21 cellular contexts compared by ENCODE assay signal in genomic region chr7:125516194-125516593, GRCh38.
A peak's percentile ranks its signal among the peaks of the same experiment; 100 is the strongest.
DNase-seq lines count a peak whose midpoint lies in the region; ATAC-seq and TF ChIP-seq lines count a peak whose summit lies in the region.
"Had no signal": no experiment of that assay in that cellular context is flagged by ENCODE, and none has a peak within 500 bp of the region (broad histone marks: within the 10 kb centered on the region; RNA-seq: fewer than 3 reads in every experiment).

No MANE protein-coding gene starts in this region.

- H3K36me3 ChIP-seq in breast epithelium, result no peaks in the 10 kb centered on the region
- H3K36me3 ChIP-seq: esophagus squamous epithelium, left ventricle myocardium inferior had no signal

- no peak overlapping the region for H3K4me3 Mint-ChIP-seq in activated CD8-positive, alpha-beta T cell treated with anti-CD3 and anti-CD28 coated beads for 36 hours

- intact Hi-C loops in activated CD8-positive, alpha-beta T cell treated with anti-CD3 and anti-CD28 coated beads for 36 hours (cut with micrococcal nuclease), result no loop called here
- intact Hi-C loops in breast epithelium (cut with DNase I; ENCODE audit: low total_unique reads), result no loop called here

- DNase-seq in NCI-H1092 (lab: John Stamatoyannopoulos, UW), result peak; percentile 89
- peak; percentile 84 to 93 for DNase-seq in NCI-H2081 (lab: John Stamatoyannopoulos, UW)
- DNase-seq in NCI-H69 (lab: John Stamatoyannopoulos, UW), result peak; percentile 91
- DNase-seq in left kidney (ENCODE audit: low read depth, low spot score), result peak; percentile 46
- DNase-seq in activated CD8-positive, alpha-beta T cell treated with anti-CD3 and anti-CD28 coated beads for 36 hours, result no peak
- no peak for DNase-seq in breast epithelium (ENCODE audit: low spot score in 2 of 2)
- no peak for DNase-seq in T1000 (lab: John Stamatoyannopoulos, UW)
- DNase-seq: activated CD4-positive, alpha-beta T cell treated with anti-CD3 and anti-CD28 coated beads for 1 hour; activated effector memory CD4-positive, alpha-beta T cell treated with anti-CD3 and anti-CD28 coated beads, Interleukin-2, amount 50 U/mL, for 16 hours; AML-193; amniotic stem cell; Caco-2; central memory CD4-positive, alpha-beta T cell; effector CD4-positive, alpha-beta T cell; esophagus squamous epithelium; left ventricle myocardium inferior; nucleus accumbens; Right ventricle myocardium superior had no signal

- H3K27ac ChIP-seq in breast epithelium, result no peak overlapping the region
- H3K27ac ChIP-seq: esophagus squamous epithelium, KMS-11, left ventricle myocardium inferior had no signal

- no peaks in the 10 kb centered on the region for H3K4me1 ChIP-seq in breast epithelium
- H3K4me1 ChIP-seq: Caco-2, esophagus squamous epithelium, left ventricle myocardium inferior had no signal

- TF ChIP-seq CTCF in activated CD8-positive, alpha-beta T cell treated with anti-CD3 and anti-CD28 coated beads for 36 hours (IDR thresholded peaks at IDR 0.05), result no peak
- TF ChIP-seq CTCF in breast epithelium (IDR thresholded peaks at IDR 0.05), result no peak

- no peaks in the 10 kb centered on the region for H3K9me3 ChIP-seq in breast epithelium
- H3K9me3 ChIP-seq: Caco-2, esophagus squamous epithelium, left ventricle myocardium inferior had no signal

- CTCF ChIA-PET in activated CD8-positive, alpha-beta T cell treated with anti-CD3 and anti-CD28 coated beads for 36 hours (lab: Charles Lee), result no interaction called here

- no peaks in the 10 kb centered on the region for H3K4me1 Mint-ChIP-seq in activated CD8-positive, alpha-beta T cell treated with anti-CD3 and anti-CD28 coated beads for 36 hours (ENCODE audit: low read depth)

- POLR2A ChIA-PET in activated CD8-positive, alpha-beta T cell treated with anti-CD3 and anti-CD28 coated beads for 36 hours (lab: Charles Lee), result no interaction called here

- no peaks in the 10 kb centered on the region for H3K27me3 Mint-ChIP-seq in activated CD8-positive, alpha-beta T cell treated with anti-CD3 and anti-CD28 coated beads for 36 hours

- no peak for TF ChIP-seq POLR2A in breast epithelium (IDR thresholded peaks at IDR 0.05)

- H3K27ac Mint-ChIP-seq in activated CD8-positive, alpha-beta T cell treated with anti-CD3 and anti-CD28 coated beads for 36 hours, result no peak overlapping the region

- H3K36me3 Mint-ChIP-seq in activated CD8-positive, alpha-beta T cell treated with anti-CD3 and anti-CD28 coated beads for 36 hours (ENCODE audit: low read depth), result no peaks in the 10 kb centered on the region

- H3K4me3 ChIP-seq in breast epithelium, result no peak overlapping the region
- H3K4me3 ChIP-seq: esophagus squamous epithelium, left ventricle myocardium inferior had no signal

- peaks cover 4% of the 10 kb centered on the region for H3K9me3 Mint-ChIP-seq in activated CD8-positive, alpha-beta T cell treated with anti-CD3 and anti-CD28 coated beads for 36 hours

- ATAC-seq in GM19463 (IDR thresholded peaks at IDR 0.05; ENCODE audit: unreplicated experiment), result no peak
- no peak for ATAC-seq in activated CD8-positive, alpha-beta T cell treated with anti-CD3 and anti-CD28 coated beads for 36 hours
- ATAC-seq: HCT116 had no signal

- no peaks in the 10 kb centered on the region for H3K27me3 ChIP-seq in breast epithelium
- H3K27me3 ChIP-seq: esophagus squamous epithelium had no signal

Comparison
In these comparisons a context has a peak if more than half of its experiments do, and no peak if none do; other contexts are left out.
1. DNase-seq: peak in NCI-H1092 (single experiment), NCI-H2081 (2 of 2), NCI-H69 (single experiment) and left kidney (single experiment); none in activated CD8-positive, alpha-beta T cell treated with anti-CD3 and anti-CD28 coated beads for 36 hours (single experiment), breast epithelium (0 of 2) and T1000 (single experiment).